ENCODE assay signal across 9 cellular contexts in the genomic region with DNA sequence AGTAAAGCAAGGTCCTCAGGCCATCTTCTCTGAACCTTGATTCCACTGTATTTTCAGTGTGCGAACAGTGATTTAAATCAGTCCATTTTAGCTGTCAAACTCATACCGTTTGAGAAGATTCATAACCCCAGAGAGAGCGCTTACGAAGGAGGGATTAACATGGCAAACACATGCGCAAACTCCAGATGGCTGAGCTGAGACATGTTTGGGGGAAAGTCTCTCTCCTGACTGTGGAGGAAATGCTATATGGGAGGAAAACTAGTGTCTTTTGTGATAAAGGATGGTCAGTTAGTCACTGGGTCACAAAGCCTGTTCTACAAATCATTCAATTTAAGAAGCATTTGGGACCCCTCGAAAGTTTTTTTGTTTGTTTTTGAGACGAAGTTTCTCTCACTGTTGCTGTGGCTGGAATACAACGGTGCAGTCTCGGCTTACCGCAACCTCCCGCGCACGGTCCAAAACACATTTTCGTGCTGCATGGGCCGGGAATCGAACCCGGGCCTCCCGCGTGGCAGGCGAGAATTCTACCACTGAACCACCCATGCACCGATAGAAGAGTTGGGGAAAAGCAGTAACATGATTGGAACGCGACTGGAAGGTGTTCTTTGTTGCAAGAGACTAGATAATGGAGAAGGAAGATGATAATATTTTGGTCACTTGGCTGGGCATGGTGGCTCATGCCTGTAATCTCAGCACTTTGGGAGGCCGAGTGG. TPM values are rescaled to one million over a fixed set of nuclear protein-coding genes. Genes with fewer than 3 reads are reported as not detected.
DNase-seq lines count a peak whose midpoint lies in the region; ATAC-seq and TF ChIP-seq lines count a peak whose summit lies in the region.
"Had no signal": no experiment of that assay in that cellular context is flagged by ENCODE, and none has a peak within 500 bp of the region (broad histone marks: within the 10 kb centered on the region; RNA-seq: fewer than 3 reads in every experiment).

No MANE protein-coding gene starts in this region.

- H3K36me3 ChIP-seq in Caco-2 (ENCODE audit: control insufficient read depth, insufficient read depth, low read length) (no peaks in the 10 kb centered on the region), HAP-1 (replicated peaks) (no peaks in the 10 kb centered on the region)

- POLR2A ChIA-PET in Caco-2 (lab: Charles Lee), result no interaction called here

- intact Hi-C loops in Caco-2 (cut with micrococcal nuclease; ENCODE audit: unreplicated experiment), result no loop called here

- peak overlapping the region; percentile 89 for H3K27ac Mint-ChIP-seq in Caco-2 (ENCODE audit: unreplicated experiment)
- peak overlapping the region; percentile 99 for H3K27ac Mint-ChIP-seq in progenitor cell of endocrine pancreas
- H3K27ac Mint-ChIP-seq: IgD-negative memory B cell had no signal

- peaks cover 6% of the 10 kb centered on the region for H3K4me1 Mint-ChIP-seq in Caco-2 (ENCODE audit: low read depth, unreplicated experiment)
- H3K4me1 Mint-ChIP-seq in progenitor cell of endocrine pancreas (ENCODE audit: low read depth), result peaks cover 1% of the 10 kb centered on the region

- ATAC-seq in foreskin keratinocyte (peak; percentile 95), GM21717 (IDR thresholded peaks at IDR 0.05; ENCODE audit: unreplicated experiment) (no peak)

- H3K4me1 ChIP-seq in Caco-2 (no peaks in the 10 kb centered on the region), HAP-1 (0 out of 2 replicates have a peak, but pooled peaks cover 3% of the 10 kb centered on the region), foreskin keratinocyte (peaks cover 6% of the 10 kb centered on the region)

- 0 out of 2 replicates have a peak, but pooled peaks cover 3% of the 10 kb centered on the region for H3K9me3 ChIP-seq in Caco-2
- no peaks in the 10 kb centered on the region for H3K9me3 ChIP-seq in HAP-1

- CTCF ChIA-PET in Caco-2 (lab: Charles Lee), result no interaction called here

- peak overlapping the region; percentile 15; the same call in 1 of the 2 replicates for H3K4me3 ChIP-seq in Caco-2 (ENCODE audit: low read depth, low read length)
- H3K4me3 ChIP-seq in HAP-1, result peak overlapping the region; percentile 31

- H3K9me3 Mint-ChIP-seq in Caco-2 (ENCODE audit: unreplicated experiment) (no peaks in the 10 kb centered on the region), progenitor cell of endocrine pancreas (ENCODE audit: low read depth) (no peaks in the 10 kb centered on the region)

- H3K4me3 Mint-ChIP-seq in Caco-2 (ENCODE audit: unreplicated experiment) (peak overlapping the region; percentile 64), progenitor cell of endocrine pancreas (ENCODE audit: low read depth) (peak overlapping the region; percentile 59)
- H3K4me3 Mint-ChIP-seq: IgD-negative memory B cell had no signal

- TSS peak; percentile 100 for BruUV-seq in Caco-2 (replicated peaks; lab: Mats Ljungman, UMichigan)

- peak overlapping the region; percentile 5 for H3K27ac ChIP-seq in foreskin keratinocyte

- no peak for TF ChIP-seq CTCF in Caco-2 (IDR thresholded peaks at IDR 0.05; ENCODE audit: insufficient read depth in 1 of 2, low read depth in 1 of 2, low read length in 1 of 2, severe bottlenecking in 1 of 2, unreplicated experiment in 1 of 2)
- TF ChIP-seq CTCF in foreskin keratinocyte (conservative IDR thresholded peaks at IDR 0.05), result no peak
- TF ChIP-seq CTCF in progenitor cell of endocrine pancreas (IDR thresholded peaks at IDR 0.05; ENCODE audit: unreplicated experiment), result no peak

- DNase-seq in Caco-2 (peak; percentile 62 to 68), HAP-1 (ENCODE audit: low spot score in 2 of 2) (peak; percentile 89 to 97), NCI-H510A treated with DMSO at 0.1 percent for 48 hours (lab: John Stamatoyannopoulos, UW) (peak; percentile 86), foreskin keratinocyte (peak; percentile 80 to 93), progenitor cell of endocrine pancreas (ENCODE audit: low spot score, unreplicated experiment) (peak; percentile 34), NOMO-1 treated with dmso at 0.1 percent for 144 hours (lab: John Stamatoyannopoulos, UW; ENCODE audit: unreplicated experiment) (no peak)
- DNase-seq in activated T-cell treated with anti-CD3 and anti-CD28 coated beads, Interleukin-2, amount 50 U/mL, for 1 hour, result peak; percentile 20

- no peaks in the 10 kb centered on the region for H3K27me3 ChIP-seq in Caco-2 (replicated peaks; ENCODE audit: control insufficient read depth, insufficient read depth, low read length)
- H3K27me3 ChIP-seq in HAP-1 (ENCODE audit: low read depth), result no peaks in the 10 kb centered on the region
- H3K27me3 ChIP-seq in foreskin keratinocyte, result no peaks in the 10 kb centered on the region

- in situ Hi-C loops in HAP-1 (cut with MboI; ENCODE audit: low sequenced_read_pairs), result no loop called here

- H3K27me3 Mint-ChIP-seq in Caco-2 (ENCODE audit: insufficient read depth, unreplicated experiment) (peaks cover 3% of the 10 kb centered on the region), progenitor cell of endocrine pancreas (peaks cover 5% of the 10 kb centered on the region)

- peaks cover 10% of the 10 kb centered on the region for H3K36me3 Mint-ChIP-seq in Caco-2 (ENCODE audit: insufficient read depth, unreplicated experiment)
- H3K36me3 Mint-ChIP-seq in progenitor cell of endocrine pancreas (ENCODE audit: insufficient read depth), result peaks cover 2% of the 10 kb centered on the region

RNA-seq across cellular contexts. Expression of gene CXADR, which starts 58.4 kb away (rescaled TPM):
- 98.6 and 102 TPM in 2 replicates for total RNA-seq in Caco-2 (2022)
- 18.3 and 19.9 TPM in 2 replicates for total RNA-seq in foreskin keratinocyte
- 3.8 and 4.0 TPM in 2 replicates for polyA plus RNA-seq in foreskin keratinocyte
- total RNA-seq in progenitor cell of endocrine pancreas, result 58.1 and 65.9 TPM in 2 replicates
- polyA plus RNA-seq: IgD-negative memory B cell had no signal
